27 cellular contexts compared by ENCODE assay signal in the genomic region with DNA sequence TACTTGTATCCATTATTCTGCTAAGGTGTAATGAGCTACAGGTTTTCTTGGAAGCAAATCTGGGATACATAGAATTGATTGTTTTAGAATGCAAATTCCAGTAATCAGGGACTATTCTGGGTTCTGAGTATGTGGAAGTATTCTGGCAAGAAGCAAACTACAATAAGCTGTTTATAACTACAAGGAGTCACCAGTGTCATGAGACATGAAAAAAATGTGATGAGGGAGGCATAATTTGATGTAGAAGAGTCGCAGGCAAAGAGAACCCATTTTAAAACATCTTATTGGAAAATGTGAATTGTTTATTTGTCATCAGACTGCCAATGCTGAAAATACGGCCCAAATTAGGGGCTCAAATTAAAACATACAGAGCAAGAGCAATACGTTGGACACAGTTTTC.
"Had no signal": no experiment of that assay in that cellular context is flagged by ENCODE, and none has a peak within 500 bp of the region (broad histone marks: within the 10 kb centered on the region; RNA-seq: fewer than 3 reads in every experiment).

No MANE protein-coding gene starts in this region.

- H3K4me3 ChIP-seq: heart right ventricle, left lung, prostate gland, right atrium auricular region, sigmoid colon, spleen, thoracic aorta, transverse colon, upper lobe of right lung, uterus had no signal

- H3K4me1 Mint-ChIP-seq: natural killer cell; stimulated activated memory B cell treated with anti-CD40 and anti-IgM and Interleukin-4, amounts not matched to agents 10 μg/mL and 1 μg/mL and 100 μg/mL, for 72 hours had no signal

- DNase-seq: cerebellar nuclear complex; cortex of kidney; effector memory CD8-positive, alpha-beta T cell; foreskin keratinocyte; glutamatergic neuron; heart right ventricle; hippocampal formation; left cardiac atrium; left lung; mammary epithelial cell; natural killer cell; sigmoid colon; spleen; stimulated activated CD4-positive, alpha-beta T cell treated with anti-CD3 and anti-CD28 coated beads, Interleukin-4, amount 100 ng/mL, for 4 hours; stimulated activated naive CD8-positive, alpha-beta T cell treated with anti-CD3 and anti-CD28 coated beads, Interleukin-15, Interleukin-2, amounts not matched to agents 100 U/mL and 50 U/mL, for 24 hours; substantia nigra; transverse colon; upper lobe of right lung; uterus had no signal

- H3K36me3 ChIP-seq: heart right ventricle, left lung, neutrophil, prostate gland, right atrium auricular region, sigmoid colon, spleen, thoracic aorta, transverse colon, upper lobe of right lung, uterus had no signal

- H3K4me1 ChIP-seq: foreskin keratinocyte, prostate gland, right atrium auricular region, sigmoid colon, transverse colon, upper lobe of right lung, uterus had no signal

- H3K36me3 Mint-ChIP-seq: natural killer cell; stimulated activated memory B cell treated with anti-CD40 and anti-IgM and Interleukin-4, amounts not matched to agents 10 μg/mL and 1 μg/mL and 100 μg/mL, for 72 hours had no signal

- FAIRE-seq: endometrium, islet of Langerhans had no signal

- H3K9me3 Mint-ChIP-seq: neural crest cell; stimulated activated memory B cell treated with anti-CD40 and anti-IgM and Interleukin-4, amounts not matched to agents 10 μg/mL and 1 μg/mL and 100 μg/mL, for 72 hours had no signal

- H3K27ac ChIP-seq: foreskin keratinocyte, heart right ventricle, left lung, neutrophil, prostate gland, right atrium auricular region, sigmoid colon, spleen, thoracic aorta, transverse colon, upper lobe of right lung, uterus had no signal

- H3K9me3 ChIP-seq: heart right ventricle, left lung, neutrophil, prostate gland, right atrium auricular region, sigmoid colon, spleen, thoracic aorta, transverse colon, upper lobe of right lung, uterus had no signal

- H3K4me3 Mint-ChIP-seq: effector memory CD8-positive, alpha-beta T cell; natural killer cell; neural crest cell; stimulated activated memory B cell treated with anti-CD40 and anti-IgM and Interleukin-4, amounts not matched to agents 10 μg/mL and 1 μg/mL and 100 μg/mL, for 72 hours had no signal

- ATAC-seq: effector memory CD8-positive, alpha-beta T cell; foreskin keratinocyte; heart right ventricle; left cardiac atrium; left lung; natural killer cell; stimulated activated memory B cell treated with anti-CD40 and anti-IgM and Interleukin-4, amounts not matched to agents 10 μg/mL and 1 μg/mL and 100 μg/mL, for 72 hours; stimulated activated naive CD8-positive, alpha-beta T cell treated with anti-CD3 and anti-CD28 coated beads, Interleukin-15, Interleukin-2, amounts not matched to agents 100 U/mL and 50 U/mL, for 24 hours; upper lobe of right lung had no signal

- H3K27me3 Mint-ChIP-seq: effector memory CD8-positive, alpha-beta T cell; stimulated activated memory B cell treated with anti-CD40 and anti-IgM and Interleukin-4, amounts not matched to agents 10 μg/mL and 1 μg/mL and 100 μg/mL, for 72 hours had no signal

- H3K27me3 ChIP-seq: foreskin keratinocyte, heart right ventricle, left lung, neutrophil, right atrium auricular region, sigmoid colon, spleen, transverse colon, upper lobe of right lung, uterus had no signal

- H3K27ac Mint-ChIP-seq: effector memory CD8-positive, alpha-beta T cell; natural killer cell; stimulated activated memory B cell treated with anti-CD40 and anti-IgM and Interleukin-4, amounts not matched to agents 10 μg/mL and 1 μg/mL and 100 μg/mL, for 72 hours had no signal
